ENCODE assay signal across 8 cellular contexts in the genomic region with DNA sequence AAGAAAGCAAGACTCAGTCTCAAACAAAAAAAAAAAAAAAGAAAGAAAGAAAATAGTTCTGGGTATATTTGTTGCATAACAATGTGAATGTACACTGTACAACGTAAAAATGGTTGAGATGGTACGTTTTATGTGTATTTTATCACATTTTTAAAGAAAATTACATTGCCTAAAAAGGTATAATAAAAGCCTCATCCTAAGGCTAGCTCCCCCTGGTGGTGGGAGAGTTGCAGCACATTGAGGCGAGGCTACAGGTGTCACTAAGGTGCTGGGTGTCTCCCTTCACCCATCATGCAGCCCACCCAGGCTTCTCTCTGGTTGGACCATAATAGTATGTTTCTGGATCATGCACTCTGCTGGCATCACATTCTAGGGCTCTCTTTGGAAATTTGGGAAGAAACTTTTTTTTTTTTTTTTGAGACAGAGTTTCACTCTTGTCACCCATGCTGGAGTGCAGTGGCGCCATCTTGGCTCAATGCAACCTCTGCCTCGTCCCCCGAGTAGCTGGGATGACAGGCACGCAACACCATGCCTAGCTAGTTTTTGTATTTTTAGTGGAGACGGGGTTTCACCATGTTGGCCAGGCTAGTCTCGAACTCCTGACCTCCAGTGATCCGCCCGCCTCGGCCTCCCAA. TPM values are rescaled to one million over a fixed set of nuclear protein-coding genes. Genes with fewer than 3 reads are reported as not detected.
A peak's percentile ranks its signal among the peaks of the same experiment; 100 is the strongest.
DNase-seq lines count a peak whose midpoint lies in the region; ATAC-seq and TF ChIP-seq lines count a peak whose summit lies in the region.

No MANE protein-coding gene starts in this region.

- DNase-seq in NK-92 treated with Interleukin-12 subunit alpha and Interleukin-12 subunit beta, amount 100 ng/mL, for 24 hours (lab: John Stamatoyannopoulos, UW): peak; percentile 45
- DNase-seq in NK-92 (lab: John Stamatoyannopoulos, UW; ENCODE audit: unreplicated experiment): no peak
- peak; percentile 63 for DNase-seq in NCI-H460 (ENCODE audit: extremely low read depth, low read depth)
- peak; percentile 31 to 70 (median 62) for DNase-seq in activated CD8-positive, alpha-beta memory T cell treated with anti-CD3 and anti-CD28 coated beads for 48 hours (ENCODE audit: low read depth in 2 of 3, low spot score in 2 of 3)
- DNase-seq in erythroblast (lab: John Stamatoyannopoulos, UW): peak; percentile 76 to 88
- peak; percentile 81 for DNase-seq in neural progenitor cell (ENCODE audit: low spot score)
- peak; percentile 67 to 76 for DNase-seq in thyroid gland

- H3F3A ChIP-seq in neural progenitor cell (ENCODE audit: low read depth): no peaks in the 10 kb centered on the region

- 67 to 76% methylated on average over 12 of the region's 12 CpGs for WGBS in thyroid gland, 2 donors

- no peak overlapping the region for H3K9ac ChIP-seq in neural progenitor cell

- H3K4me2 ChIP-seq in neural progenitor cell: no peak overlapping the region

- H3K79me2 ChIP-seq in neural progenitor cell (ENCODE audit: low read depth): no peaks in the 10 kb centered on the region

- no peaks in the 10 kb centered on the region for H3K4me1 Mint-ChIP-seq in neural progenitor cell

- no peaks in the 10 kb centered on the region for H3K4me1 ChIP-seq in neural progenitor cell
- no peaks in the 10 kb centered on the region for H3K4me1 ChIP-seq in thyroid gland

- no peaks in the 10 kb centered on the region for H3K27me3 ChIP-seq in neural progenitor cell
- H3K27me3 ChIP-seq in thyroid gland: no peaks in the 10 kb centered on the region

- no peak overlapping the region for H2AFZ ChIP-seq in neural progenitor cell (replicated peaks)

- H3K4me3 Mint-ChIP-seq in neural progenitor cell: no peak overlapping the region

- H4K20me1 ChIP-seq in neural progenitor cell (ENCODE audit: low read depth): no peaks in the 10 kb centered on the region

- intact Hi-C loops in thyroid gland (cut with DNase I): no loop called here

- H3K27me3 Mint-ChIP-seq in neural progenitor cell (ENCODE audit: insufficient read depth, low read depth): peaks cover 7% of the 10 kb centered on the region

- no peaks in the 10 kb centered on the region for H3K9me3 Mint-ChIP-seq in neural progenitor cell

- H3K36me3 ChIP-seq in neural progenitor cell (no peaks in the 10 kb centered on the region), thyroid gland (no peaks in the 10 kb centered on the region)

- H3K36me3 Mint-ChIP-seq in neural progenitor cell: no peaks in the 10 kb centered on the region

- H3K9me3 ChIP-seq in neural progenitor cell (ENCODE audit: low read depth) (no peaks in the 10 kb centered on the region), thyroid gland (no peaks in the 10 kb centered on the region)

- no peak for ATAC-seq in HG03432 (IDR thresholded peaks at IDR 0.05; ENCODE audit: unreplicated experiment)

- TF ChIP-seq POLR2A in erythroblast (IDR thresholded peaks at IDR 0.05; ENCODE audit: low read length): no peak
- no peak for TF ChIP-seq POLR2A in thyroid gland (IDR thresholded peaks at IDR 0.05)

- TF ChIP-seq CTCF in neural progenitor cell (IDR thresholded peaks at IDR 0.05) (peak; percentile 94), thyroid gland (IDR thresholded peaks at IDR 0.05) (peak; percentile 63 to 82 (median 72))

- H3K4me3 ChIP-seq in neural progenitor cell: no peak overlapping the region
- no peak overlapping the region for H3K4me3 ChIP-seq in thyroid gland (replicated peaks in 1 of 3)

- H3K27ac ChIP-seq in neural progenitor cell: no peak overlapping the region
- H3K27ac ChIP-seq in thyroid gland: no peak overlapping the region

- no peak overlapping the region for H3K27ac Mint-ChIP-seq in neural progenitor cell

RNA-seq across cellular contexts. Expression of gene RAB11A, which starts 12.4 kb away (rescaled TPM):
- total RNA-seq in NCI-H460 (2014; rRNA removed; shearing (Covaris generic)): 150 and 187 TPM in 2 replicates
- polyA plus RNA-seq in NCI-H460 (2014; cell fraction: nucleus; rRNA removed): 116 and 157 TPM in 2 replicates
- total RNA-seq in neural progenitor cell (ENCODE audit: low replicate concordance): 261 and 482 TPM in 2 replicates
- 100 to 1,000 TPM; 201 to 369 (median 280) TPM for total RNA-seq in thyroid gland
